1 cellular context compared by ENCODE assay signal in the genomic region with DNA sequence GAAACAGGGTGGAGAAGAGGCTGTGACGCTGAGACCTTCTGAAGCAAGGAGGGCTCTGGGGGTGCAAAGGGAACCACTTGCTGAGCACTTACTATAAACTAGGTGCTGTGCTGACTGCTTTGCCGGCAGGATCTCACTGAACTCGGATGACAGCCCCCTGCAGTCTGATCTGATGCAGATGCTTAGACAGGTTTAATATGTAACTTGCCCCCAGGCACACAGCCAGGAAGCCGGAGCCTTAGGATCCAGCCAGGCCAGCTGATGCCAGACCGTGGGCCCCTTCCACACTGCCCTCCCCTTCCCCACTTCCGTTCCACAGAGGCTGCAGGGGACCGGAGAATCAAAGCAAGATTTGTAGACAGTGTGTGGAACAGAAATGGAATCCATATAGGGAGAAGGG.
A peak's percentile ranks its signal among the peaks of the same experiment; 100 is the strongest.
TF ChIP-seq lines count a peak whose summit lies in the region.

No MANE protein-coding gene starts in this region.

TF ChIP-seq in A549, 52 proteins besides CTCF, POLR2A, EP300 and RAD21 (continued from another document):
- TF ChIP-seq, protein P1, sequence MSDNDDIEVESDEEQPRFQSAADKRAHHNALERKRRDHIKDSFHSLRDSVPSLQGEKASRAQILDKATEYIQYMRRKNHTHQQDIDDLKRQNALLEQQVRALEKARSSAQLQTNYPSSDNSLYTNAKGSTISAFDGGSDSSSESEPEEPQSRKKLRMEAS (IDR thresholded peaks at IDR 0.05): 0 out of 2 replicates have a peak, but pooled peaks have one; percentile 24
- peak; percentile 14; the same call in 1 of the 2 replicates for TF ChIP-seq GATA3 (IDR thresholded peaks at IDR 0.05; ENCODE audit: borderline replicate concordance)
